ENCODE assay signal across 12 cellular contexts in genomic region chr21:16280731-16281130, GRCh38.
DNase-seq lines count a peak whose midpoint lies in the region; ATAC-seq and TF ChIP-seq lines count a peak whose summit lies in the region.
"Had no signal": no experiment of that assay in that cellular context is flagged by ENCODE, and none has a peak within 500 bp of the region (broad histone marks: within the 10 kb centered on the region; RNA-seq: fewer than 3 reads in every experiment).

No MANE protein-coding gene starts in this region.

- peak overlapping the region; percentile 36 for H2AFZ ChIP-seq in H9 (ENCODE audit: low read length)

- WGBS in H9 (ENCODE audit: extremely low coverage, insufficient read length, low lambda C conversion rate) = no CpG with 5 or more reads among the region's 2 CpGs

- no peak overlapping the region for H3K9ac ChIP-seq in H9 (ENCODE audit: extremely low read depth, insufficient read length, low read length)
- peak overlapping the region; percentile 54 to 71 (median 71) for H3K9ac ChIP-seq in skeletal muscle tissue (ENCODE audit: low read depth in 1 of 3, low read length in 3 of 3)

- peaks cover 9% of the 10 kb centered on the region; the same call in 1 of the 2 replicates for H3K4me1 ChIP-seq in H9 (ENCODE audit: insufficient read depth, low read length)
- H3K4me1 ChIP-seq in skeletal muscle tissue (ENCODE audit: control insufficient read depth in 3 of 3, insufficient read depth in 3 of 3, low read length in 3 of 3) = peaks cover 0 to 2% (median 0%) of the 10 kb centered on the region in 3 donors

- H4K5ac ChIP-seq in H9 (ENCODE audit: insufficient read length, low read depth, low read length) = no peak overlapping the region

- no peak overlapping the region for H2BK15ac ChIP-seq in H9 (ENCODE audit: low read depth, low read length)

- peak overlapping the region; percentile 49 for H2BK20ac ChIP-seq in H9 (ENCODE audit: low read depth, low read length, poor library complexity, severe bottlenecking)

- no peaks in the 10 kb centered on the region for H3K27me3 ChIP-seq in H9 (ENCODE audit: insufficient read depth, low read length)
- H3K27me3 ChIP-seq in skeletal muscle tissue (ENCODE audit: control insufficient read depth in 3 of 3, insufficient read depth in 3 of 3, low read length in 3 of 3) = no peaks in the 10 kb centered on the region

- no peaks in the 10 kb centered on the region for H3K27me3 Mint-ChIP-seq in H9 (ENCODE audit: low read depth)
- H3K27me3 Mint-ChIP-seq: activated CD4-positive, alpha-beta memory T cell treated with anti-CD3 and anti-CD28 coated beads, Interleukin-2, amount 10 ng/mL, durations not matched to agents 7 days and 5 days had no signal

- no peak for TF ChIP-seq CTCF in H9 (conservative IDR thresholded peaks at IDR 0.05)
- no peak for TF ChIP-seq CTCF in choroid plexus epithelial cell (conservative IDR thresholded peaks at IDR 0.05; ENCODE audit: low read depth, low read length)

- H3K23me2 ChIP-seq in H9 (ENCODE audit: insufficient read length, low read depth, low read length, poor library complexity, severe bottlenecking) = no peaks in the 10 kb centered on the region

- ATAC-seq in esophagus mucosa (no peak), GM19328 (IDR thresholded peaks at IDR 0.05; ENCODE audit: unreplicated experiment) (no peak)
- ATAC-seq: K562 had no signal

- H2BK12ac ChIP-seq in H9 (ENCODE audit: insufficient read length, low read depth, low read length) = no peak overlapping the region

- no peaks in the 10 kb centered on the region for H3K36me3 Mint-ChIP-seq in H9 (ENCODE audit: insufficient read depth in 1 of 3, low read depth in 3 of 3)
- H3K36me3 Mint-ChIP-seq: activated naive CD8-positive, alpha-beta T cell treated with anti-CD3 and anti-CD28 coated beads, Interleukin-2, amount 10 ng/mL, durations not matched to agents 7 days and 5 days had no signal

- H3K9me3 ChIP-seq in H9 (ENCODE audit: control insufficient read depth, low read depth, low read length) (no peaks in the 10 kb centered on the region), skeletal muscle tissue (ENCODE audit: control insufficient read depth in 3 of 3, low read length in 3 of 3) (peaks cover 0 to 3% (median 0%) of the 10 kb centered on the region in 3 donors)

- H3K79me2 ChIP-seq in H9 (ENCODE audit: insufficient read depth, low read length) = no peaks in the 10 kb centered on the region

- no peak overlapping the region for H4K8ac ChIP-seq in H9 (replicated peaks; ENCODE audit: insufficient read length, low read depth, low read length)

- H3K4me3 ChIP-seq in choroid plexus epithelial cell (ENCODE audit: low read depth, low read length) = no peak overlapping the region
- H3K4me3 ChIP-seq in skeletal muscle tissue (ENCODE audit: low read length in 3 of 3) = peak overlapping the region; percentile 65 to 73 (median 67)
- H3K4me3 ChIP-seq: K562 had no signal

- no peak overlapping the region for H3K56ac ChIP-seq in H9 (ENCODE audit: insufficient read length, low read depth, low read length)

- no peak overlapping the region for H2AK5ac ChIP-seq in H9 (ENCODE audit: insufficient read length, low read length)

- no peak overlapping the region for H3K4ac ChIP-seq in H9 (ENCODE audit: low read depth, low read length)

- no peaks in the 10 kb centered on the region for H3K9me3 Mint-ChIP-seq in H9
- H3K9me3 Mint-ChIP-seq: activated CD4-positive, alpha-beta memory T cell treated with anti-CD3 and anti-CD28 coated beads, Interleukin-2, amount 10 ng/mL, durations not matched to agents 7 days and 5 days; activated naive CD8-positive, alpha-beta T cell treated with anti-CD3 and anti-CD28 coated beads, Interleukin-2, amount 10 ng/mL, durations not matched to agents 7 days and 5 days had no signal

- no peak overlapping the region for H2BK120ac ChIP-seq in H9 (ENCODE audit: low read depth, low read length, poor library complexity, severe bottlenecking)

- H3K18ac ChIP-seq in H9 (ENCODE audit: insufficient read length, low read depth, low read length) = no peak overlapping the region

- no peaks in the 10 kb centered on the region for H3K79me1 ChIP-seq in H9 (ENCODE audit: insufficient read depth, low read depth, low read length, poor library complexity, severe bottlenecking)

- no peak overlapping the region for H3K14ac ChIP-seq in H9 (ENCODE audit: insufficient read depth, low read length)

- H3K27ac Mint-ChIP-seq in H9 = peak overlapping the region; percentile 49 to 97 (median 94)
- H3K27ac Mint-ChIP-seq: activated CD4-positive, alpha-beta memory T cell treated with anti-CD3 and anti-CD28 coated beads, Interleukin-2, amount 10 ng/mL, durations not matched to agents 7 days and 5 days; activated naive CD8-positive, alpha-beta T cell treated with anti-CD3 and anti-CD28 coated beads, Interleukin-2, amount 10 ng/mL, durations not matched to agents 7 days and 5 days had no signal

- H4K91ac ChIP-seq in H9 (ENCODE audit: insufficient read length, low read depth, low read length) = no peak overlapping the region

- H3K27ac ChIP-seq in H9 (ENCODE audit: insufficient read length, low read depth, low read length) (no peak overlapping the region), skeletal muscle tissue (ENCODE audit: low read depth, low read length) (peak overlapping the region; percentile 36)

- no peak overlapping the region for H3T11ph ChIP-seq in H9 (ENCODE audit: low read length)

- no peaks in the 10 kb centered on the region for H3K36me3 ChIP-seq in skeletal muscle tissue (ENCODE audit: control insufficient read depth in 3 of 3, insufficient read depth in 3 of 3, low read length in 3 of 3)

- H4K20me1 ChIP-seq in H9 (ENCODE audit: control insufficient read depth, insufficient read depth, insufficient read length) = no peaks in the 10 kb centered on the region

- H3K4me2 ChIP-seq in H9 (ENCODE audit: insufficient read depth, insufficient read length, low read length) = no peak overlapping the region

- DNase-seq in H9 = no peak
- DNase-seq in choroid plexus epithelial cell (ENCODE audit: low read depth) = peak; percentile 75
- peak; percentile 63 for DNase-seq in left kidney (ENCODE audit: low read depth, low spot score)
- no peak for DNase-seq in NCI-H1048 (lab: John Stamatoyannopoulos, UW)
- DNase-seq in germinal center (ENCODE audit: low spot score) = no peak
- DNase-seq: activated CD4-positive, alpha-beta memory T cell treated with anti-CD3 and anti-CD28 coated beads, Interleukin-2, amount 10 ng/mL, durations not matched to agents 7 days and 5 days; activated naive CD8-positive, alpha-beta T cell treated with anti-CD3 and anti-CD28 coated beads, Interleukin-2, amount 10 ng/mL, durations not matched to agents 7 days and 5 days; NCI-H2171 treated with DMSO at 0.1 percent for 48 hours had no signal

- no peak overlapping the region for H3K4me3 Mint-ChIP-seq in H9
- H3K4me3 Mint-ChIP-seq: activated CD4-positive, alpha-beta memory T cell treated with anti-CD3 and anti-CD28 coated beads, Interleukin-2, amount 10 ng/mL, durations not matched to agents 7 days and 5 days; activated naive CD8-positive, alpha-beta T cell treated with anti-CD3 and anti-CD28 coated beads, Interleukin-2, amount 10 ng/mL, durations not matched to agents 7 days and 5 days had no signal

- peaks cover 39 to 50% of the 10 kb centered on the region in 2 experiments for H3K4me1 Mint-ChIP-seq in H9
- H3K4me1 Mint-ChIP-seq: activated CD4-positive, alpha-beta memory T cell treated with anti-CD3 and anti-CD28 coated beads, Interleukin-2, amount 10 ng/mL, durations not matched to agents 7 days and 5 days; activated naive CD8-positive, alpha-beta T cell treated with anti-CD3 and anti-CD28 coated beads, Interleukin-2, amount 10 ng/mL, durations not matched to agents 7 days and 5 days had no signal

- H3K23ac ChIP-seq in H9 (ENCODE audit: insufficient read length, low read depth, low read length) = no peak overlapping the region

- no peak overlapping the region for H2BK5ac ChIP-seq in H9 (ENCODE audit: insufficient read length, low read length)

Comparison
In these comparisons a context has a peak if more than half of its experiments do, and no peak if none do; other contexts are left out.
1. DNase-seq: peak in choroid plexus epithelial cell (single experiment) and left kidney (single experiment); none in H9 (single experiment), NCI-H1048 (single experiment) and germinal center (single experiment).